27 cellular contexts compared by ENCODE assay signal in genomic region chr11:69040051-69040450, GRCh38. TPM values are rescaled to one million over a fixed set of nuclear protein-coding genes. Genes with fewer than 3 reads are reported as not detected.
"Had no signal": no experiment of that assay in that cellular context is flagged by ENCODE, and none has a peak within 500 bp of the region (broad histone marks: within the 10 kb centered on the region; RNA-seq: fewer than 3 reads in every experiment).

No MANE protein-coding gene starts in this region.

- H3K36me3 Mint-ChIP-seq: T-cell, WTC11 had no signal

- ATAC-seq: body of pancreas, left lobe of liver, psoas muscle, right cardiac atrium, T-cell, WTC11 had no signal

- H3K27ac Mint-ChIP-seq: activated CD4-positive, alpha-beta T cell treated with anti-CD3 and anti-CD28 coated beads for 36 hours; activated T-helper 1 cell treated with anti-CD3 and anti-CD28 coated beads, Interleukin-12 subunit alpha, Interleukin-12 subunit beta, Interleukin-2, Interleukin-4 antibody, amounts not matched to agents 30 ng/mL and 10 ng/mL and 1 ng/mL, durations not matched to agents 14 hours and 24 hours and 36 hours; T-cell had no signal

- H3K4me1 ChIP-seq: body of pancreas, psoas muscle had no signal

- H3K36me3 ChIP-seq: upper lobe of left lung had no signal

- H3K27me3 ChIP-seq: body of pancreas, testis, upper lobe of left lung had no signal

- FAIRE-seq: colon, frontal cortex had no signal

- DNase-seq: activated CD4-positive, alpha-beta T cell treated with anti-CD3 and anti-CD28 coated beads for 36 hours; activated CD4-positive, alpha-beta T cell treated with anti-CD3 and anti-CD28 coated beads, Interleukin-2, amount 50 U/mL, for 48 hours; activated gamma-delta T cell treated with Interleukin-2 at 50 U/mL for 16 hours; amniotic stem cell; body of pancreas; caudate nucleus; dorsolateral prefrontal cortex; hypothalamus; islet precursor cell; psoas muscle; stimulated activated CD4-positive, alpha-beta T cell treated with anti-CD3 and anti-CD28 coated beads, Interleukin-2, amount 100 ng/mL, for 48 hours; T-cell; testis; upper lobe of left lung had no signal

- H3K9me3 Mint-ChIP-seq: activated T-helper 1 cell treated with anti-CD3 and anti-CD28 coated beads, Interleukin-12 subunit alpha, Interleukin-12 subunit beta, Interleukin-2, Interleukin-4 antibody, amounts not matched to agents 30 ng/mL and 10 ng/mL and 1 ng/mL, durations not matched to agents 14 hours and 24 hours and 36 hours; T-cell; WTC11 had no signal

- H3K27ac ChIP-seq: body of pancreas, dorsolateral prefrontal cortex, psoas muscle, testis had no signal

- H3K9me3 ChIP-seq: body of pancreas, psoas muscle, testis, upper lobe of left lung had no signal

- H3K4me1 Mint-ChIP-seq: T-cell had no signal

- H3K4me3 ChIP-seq: body of pancreas, dorsolateral prefrontal cortex, lung, psoas muscle, skin epidermis, testis, upper lobe of left lung had no signal

- H3K4me3 Mint-ChIP-seq: activated CD4-positive, alpha-beta T cell treated with anti-CD3 and anti-CD28 coated beads for 36 hours; activated T-helper 1 cell treated with anti-CD3 and anti-CD28 coated beads, Interleukin-12 subunit alpha, Interleukin-12 subunit beta, Interleukin-2, Interleukin-4 antibody, amounts not matched to agents 30 ng/mL and 10 ng/mL and 1 ng/mL, durations not matched to agents 14 hours and 24 hours and 36 hours; T-cell; WTC11 had no signal

RNA-seq across cellular contexts. Expression of gene MRGPRF, which starts 27.0 kb away (rescaled TPM):
- total RNA-seq: activated CD4-positive, alpha-beta T cell treated with anti-CD3 and anti-CD28 coated beads for 36 hours; activated naive CD4-positive, alpha-beta T cell treated with anti-CD3 and anti-CD28 coated beads, Interleukin-2, amount 50 U/mL, for 72 hours; activated T-helper 1 cell treated with anti-CD3 and anti-CD28 coated beads, Interleukin-12 subunit alpha, Interleukin-12 subunit beta, Interleukin-2, Interleukin-4 antibody, amounts not matched to agents 30 ng/mL and 10 ng/mL and 1 ng/mL, durations not matched to agents 14 hours and 24 hours and 36 hours; myocyte; T-cell had no signal
- polyA plus RNA-seq: neural cell had no signal

RNA-seq across cellular contexts. Expression of gene MRGPRD, which starts 59.3 kb away (rescaled TPM):
- total RNA-seq: activated CD4-positive, alpha-beta T cell treated with anti-CD3 and anti-CD28 coated beads for 36 hours; activated naive CD4-positive, alpha-beta T cell treated with anti-CD3 and anti-CD28 coated beads, Interleukin-2, amount 50 U/mL, for 72 hours; activated T-helper 1 cell treated with anti-CD3 and anti-CD28 coated beads, Interleukin-12 subunit alpha, Interleukin-12 subunit beta, Interleukin-2, Interleukin-4 antibody, amounts not matched to agents 30 ng/mL and 10 ng/mL and 1 ng/mL, durations not matched to agents 14 hours and 24 hours and 36 hours; body of pancreas; dorsolateral prefrontal cortex; epithelial cell of proximal tubule; frontal cortex; left lobe of liver; lung; myocyte; osteocyte; psoas muscle; right cardiac atrium; T-cell; testis; upper lobe of left lung; WTC11 had no signal
- polyA plus RNA-seq: lung, neural cell, psoas muscle, right cardiac atrium had no signal
